8 cellular contexts compared by ENCODE assay signal in the genomic region with DNA sequence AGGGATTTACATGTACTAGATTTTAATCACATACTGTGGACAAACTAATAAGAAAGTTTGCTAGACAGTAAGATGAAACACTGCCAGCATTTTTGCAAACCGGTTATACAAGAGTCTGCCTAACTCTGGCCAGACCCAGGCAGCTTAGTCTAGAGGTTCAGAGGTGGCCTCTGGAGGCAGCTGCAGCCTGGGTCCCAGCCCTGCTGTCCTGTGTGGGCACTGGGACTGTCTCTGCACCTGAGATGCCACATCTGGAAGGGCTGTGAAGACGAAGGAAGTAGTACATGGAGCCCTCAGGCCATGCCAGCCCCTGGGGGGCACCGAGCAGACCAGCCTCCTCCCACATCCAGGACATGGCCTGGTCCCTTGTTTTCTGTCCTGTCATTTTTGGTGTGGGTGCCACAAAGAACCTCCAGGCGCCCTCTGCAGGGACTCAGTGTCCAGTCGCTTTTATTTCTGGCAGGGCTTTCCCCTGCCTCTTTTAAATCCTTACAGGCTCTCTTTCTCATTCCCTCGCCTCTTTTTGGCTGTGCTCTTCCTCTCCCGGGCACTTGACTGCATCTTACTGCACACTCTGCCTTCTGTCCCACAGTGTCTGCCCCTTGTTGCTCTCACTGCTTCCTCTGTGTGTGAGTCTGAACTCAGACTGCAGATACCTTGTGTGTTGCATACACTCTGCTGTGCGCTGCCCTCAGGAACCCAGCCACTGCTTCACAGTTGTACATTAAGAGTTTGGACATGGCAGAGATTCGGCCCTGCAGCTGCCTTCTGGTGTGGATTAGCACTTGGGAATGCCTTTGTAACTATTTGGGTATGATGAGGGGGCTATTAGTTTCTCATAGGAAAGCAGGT.
DNase-seq lines count a peak whose midpoint lies in the region; ATAC-seq lines count a peak whose summit lies in the region.

No MANE protein-coding gene starts in this region.

- no peak for ATAC-seq in GM19397 (IDR thresholded peaks at IDR 0.05; ENCODE audit: unreplicated experiment)
- ATAC-seq in HG02678 (IDR thresholded peaks at IDR 0.05; ENCODE audit: unreplicated experiment): no peak

- DNase-seq in Daoy (ENCODE audit: low read depth): peak; percentile 35
- DNase-seq in HPDE6-E6E7 (ENCODE audit: extremely low spot score): peak; percentile 37
- peak; percentile 18 for DNase-seq in SKM-1 (lab: John Stamatoyannopoulos, UW; ENCODE audit: unreplicated experiment)
- peak; percentile 56 for DNase-seq in cerebellar cortex (ENCODE audit: low spot score)
- DNase-seq in left kidney (ENCODE audit: low read depth, low spot score): peak; percentile 76
- DNase-seq in stimulated activated CD8-positive, alpha-beta memory T cell treated with anti-CD3 and anti-CD28 coated beads, Interleukin-4, amount 100 ng/mL, for 48 hours: peak; percentile 52

Comparison
In these comparisons a context has a peak if more than half of its experiments do, and no peak if none do; other contexts are left out.
1. DNase-seq: peak in every context shown above with its lines; median percentile 76 in left kidney; 56 in cerebellar cortex; 52 in stimulated activated CD8-positive, alpha-beta memory T cell treated with anti-CD3 and anti-CD28 coated beads, Interleukin-4, amount 100 ng/mL, for 48 hours; 37 in HPDE6-E6E7; 35 in Daoy; 18 in SKM-1.